20 cellular contexts compared by ENCODE assay signal in the genomic region with DNA sequence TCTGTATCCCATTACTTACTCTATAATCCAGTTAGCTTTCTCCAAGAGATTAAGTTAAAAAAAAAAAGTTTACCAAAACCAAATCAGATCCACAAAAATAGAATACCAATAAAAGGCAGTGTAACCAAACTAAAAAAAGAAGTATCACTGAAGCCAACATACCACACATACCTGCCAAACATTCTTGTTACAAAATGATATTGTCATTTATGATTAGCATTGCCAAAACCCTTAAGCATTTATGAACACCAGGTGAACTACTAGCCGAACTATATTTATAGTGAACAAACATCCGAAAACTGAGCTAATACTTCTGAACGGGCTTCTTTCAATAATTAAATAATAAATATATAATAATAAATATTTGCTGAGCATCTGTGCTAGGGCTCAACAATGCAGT.
"Had no signal": no experiment of that assay in that cellular context is flagged by ENCODE, and none has a peak within 500 bp of the region (broad histone marks: within the 10 kb centered on the region; RNA-seq: fewer than 3 reads in every experiment).

No MANE protein-coding gene starts in this region.

- H3K4me3 ChIP-seq: esophagus squamous epithelium, gastroesophageal sphincter, lung, upper lobe of left lung had no signal

- H3K27ac ChIP-seq: esophagus squamous epithelium, upper lobe of left lung had no signal

- H3K9me3 ChIP-seq: esophagus squamous epithelium, gastroesophageal sphincter, upper lobe of left lung had no signal

- H3K27me3 ChIP-seq: esophagus squamous epithelium, gastroesophageal sphincter, upper lobe of left lung had no signal

- ATAC-seq: activated naive CD4-positive, alpha-beta T cell treated with anti-CD3 and anti-CD28 coated beads, Interleukin-2, amount 50 U/mL, for 72 hours; activated T-helper 17 cell treated with anti-CD3 and anti-CD28 coated beads, Interleukin-2, amount 50 U/mL, for 72 hours; effector memory CD8-positive, alpha-beta T cell; gastroesophageal sphincter; naive thymus-derived CD8-positive, alpha-beta T cell; stimulated activated naive CD8-positive, alpha-beta T cell treated with anti-CD3 and anti-CD28 coated beads, Interleukin-15, Interleukin-2, amounts not matched to agents 100 U/mL and 50 U/mL, for 24 hours had no signal

- DNase-seq: activated CD4-positive, alpha-beta T cell treated with anti-CD3 and anti-CD28 coated beads for 1 hour; activated CD4-positive, alpha-beta T cell treated with anti-CD3 and anti-CD28 coated beads, Interleukin-2, amount 50 U/mL, for 1 hour; activated CD8-positive, alpha-beta memory T cell treated with anti-CD3 and anti-CD28 coated beads for 24 hours; activated CD8-positive, alpha-beta memory T cell treated with anti-CD3 and anti-CD28 coated beads, Interleukin-2, amount 50 U/mL, for 4 hours; activated T-cell treated with anti-CD3 and anti-CD28 coated beads, Interleukin-2, amount 50 U/mL, for 24 hours; aorta; central memory CD4-positive, alpha-beta T cell; effector memory CD8-positive, alpha-beta T cell; esophagus squamous epithelium; head of caudate nucleus; naive thymus-derived CD8-positive, alpha-beta T cell; retina; stimulated activated CD4-positive, alpha-beta T cell treated with anti-CD3 and anti-CD28 coated beads, Interleukin-12 subunit alpha, Interleukin-12 subunit beta, amount 100 ng/mL, for 4 hours; stimulated activated CD4-positive, alpha-beta T cell treated with anti-CD3 and anti-CD28 coated beads, Interleukin-4, amount 100 ng/mL, for 4 hours; stimulated activated naive CD8-positive, alpha-beta T cell treated with anti-CD3 and anti-CD28 coated beads, Interleukin-15, Interleukin-2, amounts not matched to agents 100 U/mL and 50 U/mL, for 24 hours; upper lobe of left lung had no signal
